Comparison of ENCODE assay signal across 12 cellular contexts in the genomic region with DNA sequence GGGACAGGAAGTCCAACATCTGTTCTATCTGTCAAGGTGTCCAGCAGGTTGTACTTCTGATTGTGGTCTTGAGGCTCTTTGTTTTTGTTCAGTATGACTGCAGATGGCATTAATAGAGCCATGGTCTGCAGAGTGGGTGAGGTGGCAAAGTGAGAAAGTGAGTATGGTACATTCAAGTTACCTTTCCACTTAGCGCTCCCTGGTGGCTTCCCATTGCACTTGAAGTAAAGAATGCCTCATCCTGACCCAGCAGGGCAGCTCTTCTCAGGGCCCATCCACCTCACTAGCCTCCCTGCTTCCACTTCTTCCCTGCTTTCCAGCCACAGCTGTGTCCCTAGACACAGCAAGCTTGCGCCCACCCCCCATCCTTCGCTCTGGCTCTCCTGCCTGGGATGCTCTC.
DNase-seq lines count a peak whose midpoint lies in the region; ATAC-seq and TF ChIP-seq lines count a peak whose summit lies in the region.
"Had no signal": no experiment of that assay in that cellular context is flagged by ENCODE, and none has a peak within 500 bp of the region (broad histone marks: within the 10 kb centered on the region; RNA-seq: fewer than 3 reads in every experiment).

No MANE protein-coding gene starts in this region.

- no TSS peak for BruUV-seq in MCF 10A (replicated peaks; lab: Mats Ljungman, UMichigan)

- TF ChIP-seq EP300 in tibial nerve (IDR thresholded peaks at IDR 0.05) = no peak

- CTCF ChIA-PET in MCF 10A (lab: Yijun Ruan, JAX) = interaction anchor here (0.6 kb wide), 1 partner anchor 377 kb away, joined by 3 read pairs; no protein-coding TSS in a partner anchor

- no peaks in the 10 kb centered on the region for H3K36me3 ChIP-seq in breast epithelium
- H3K36me3 ChIP-seq in tibial nerve = no peaks in the 10 kb centered on the region
- H3K36me3 ChIP-seq: SJSA1 had no signal

- TF ChIP-seq CTCF in MCF 10A (IDR thresholded peaks at IDR 0.05; ENCODE audit: unreplicated experiment) (no peak), breast epithelium (IDR thresholded peaks at IDR 0.05) (no peak), glutamatergic neuron (IDR thresholded peaks at IDR 0.05; ENCODE audit: partially characterized antibody, unreplicated experiment) (no peak), tibial nerve (IDR thresholded peaks at IDR 0.05) (no peak)

- DNase-seq in MCF 10A (ENCODE audit: unreplicated experiment) = peak; percentile 19
- DNase-seq in breast epithelium (ENCODE audit: low spot score in 2 of 2) = no peak
- peak; percentile 36 for DNase-seq in glutamatergic neuron
- no peak for DNase-seq in HCEC 1CT
- no peak for DNase-seq in posterior cingulate gyrus
- DNase-seq in tibial nerve (ENCODE audit: low spot score in 2 of 2) = no peak
- DNase-seq: Caco-2; effector CD4-positive, alpha-beta T cell had no signal

- H3K4me3 Mint-ChIP-seq in MCF 10A (ENCODE audit: unreplicated experiment) = no peak overlapping the region
- no peak overlapping the region for H3K4me3 Mint-ChIP-seq in glutamatergic neuron (ENCODE audit: unreplicated experiment)

- H3K36me3 Mint-ChIP-seq in MCF 10A (ENCODE audit: insufficient read depth, unreplicated experiment) (peaks cover 7% of the 10 kb centered on the region), glutamatergic neuron (ENCODE audit: unreplicated experiment) (peaks cover 4% of the 10 kb centered on the region)

- WGBS in tibial nerve, 2 donors = 93 to 95% methylated on average over 3 of the region's 3 CpGs

- TF ChIP-seq POLR2A in breast epithelium (IDR thresholded peaks at IDR 0.05) = no peak
- TF ChIP-seq POLR2A in tibial nerve (IDR thresholded peaks at IDR 0.05) = no peak

- H3K4me1 Mint-ChIP-seq in MCF 10A (ENCODE audit: insufficient read depth, unreplicated experiment) (no peaks in the 10 kb centered on the region), glutamatergic neuron (ENCODE audit: low read depth, unreplicated experiment) (peaks cover 8% of the 10 kb centered on the region)

- H3K9me3 Mint-ChIP-seq in MCF 10A (ENCODE audit: unreplicated experiment) (no peaks in the 10 kb centered on the region), glutamatergic neuron (ENCODE audit: unreplicated experiment) (no peaks in the 10 kb centered on the region)

- H3K4me3 ChIP-seq in breast epithelium = no peak overlapping the region
- no peak overlapping the region for H3K4me3 ChIP-seq in tibial nerve
- H3K4me3 ChIP-seq: SJSA1, skin epidermis had no signal

- intact Hi-C loops in MCF 10A (cut with micrococcal nuclease) (no loop called here), breast epithelium (cut with DNase I; ENCODE audit: low total_unique reads) (no loop called here), posterior cingulate gyrus (cut with DNase I) (no loop called here)

- H3K27ac ChIP-seq in breast epithelium (peak overlapping the region in 1 of 2 donors; percentile 51), tibial nerve (no peak overlapping the region)
- H3K27ac ChIP-seq: SJSA1, skin epidermis had no signal

- no peak overlapping the region for H3K27ac Mint-ChIP-seq in MCF 10A (ENCODE audit: low read depth, unreplicated experiment)
- no peak overlapping the region for H3K27ac Mint-ChIP-seq in glutamatergic neuron (ENCODE audit: unreplicated experiment)

- H3K9me3 ChIP-seq in breast epithelium (no peaks in the 10 kb centered on the region), tibial nerve (no peaks in the 10 kb centered on the region)
- H3K9me3 ChIP-seq: Caco-2, SJSA1 had no signal

- peaks cover 0 to 3% of the 10 kb centered on the region in 2 donors for H3K4me1 ChIP-seq in breast epithelium
- H3K4me1 ChIP-seq in tibial nerve = peaks cover 0 to 26% (median 5%) of the 10 kb centered on the region in 4 donors
- H3K4me1 ChIP-seq: Caco-2 had no signal

- H3K27me3 ChIP-seq in breast epithelium (no peaks in the 10 kb centered on the region), tibial nerve (no peaks in the 10 kb centered on the region)
- H3K27me3 ChIP-seq: SJSA1 had no signal

- POLR2A ChIA-PET in MCF 10A (lab: Yijun Ruan, JAX) = no interaction called here

- no peaks in the 10 kb centered on the region for H3K27me3 Mint-ChIP-seq in MCF 10A (ENCODE audit: insufficient read depth, unreplicated experiment)
- H3K27me3 Mint-ChIP-seq in glutamatergic neuron (ENCODE audit: unreplicated experiment) = no peaks in the 10 kb centered on the region

- peak; percentile 37; the same call in 1 of the 3 replicates for ATAC-seq in SK-N-SH treated with all-trans-retinoic acid at 6 μM for 48 hours
- ATAC-seq in GM19328 (IDR thresholded peaks at IDR 0.05; ENCODE audit: unreplicated experiment) = no peak

TF ChIP-seq in SK-N-SH treated with all-trans-retinoic acid at 6 μM for 48 hours, 23 proteins besides CTCF, POLR2A, EP300 and RAD21:
- TF ChIP-seq ZC3H10 (CRISPR knock-in tag; IDR thresholded peaks at IDR 0.05) = no peak
- TF ChIP-seq GLIS3 (CRISPR knock-in tag; IDR thresholded peaks at IDR 0.05) = no peak
- no peak for TF ChIP-seq RARB (CRISPR knock-in tag; IDR thresholded peaks at IDR 0.05)
- TF ChIP-seq SNAI2 (CRISPR knock-in tag; IDR thresholded peaks at IDR 0.05) = no peak
- no peak for TF ChIP-seq TOX (CRISPR knock-in tag; IDR thresholded peaks at IDR 0.05; ENCODE audit: borderline replicate concordance)
- TF ChIP-seq ZFP30 (CRISPR knock-in tag; IDR thresholded peaks at IDR 0.05) = no peak
- no peak for TF ChIP-seq ESRRG (CRISPR knock-in tag; IDR thresholded peaks at IDR 0.05)
- no peak for TF ChIP-seq PPARA (CRISPR knock-in tag; IDR thresholded peaks at IDR 0.05; ENCODE audit: borderline replicate concordance)
- TF ChIP-seq, protein P1, sequence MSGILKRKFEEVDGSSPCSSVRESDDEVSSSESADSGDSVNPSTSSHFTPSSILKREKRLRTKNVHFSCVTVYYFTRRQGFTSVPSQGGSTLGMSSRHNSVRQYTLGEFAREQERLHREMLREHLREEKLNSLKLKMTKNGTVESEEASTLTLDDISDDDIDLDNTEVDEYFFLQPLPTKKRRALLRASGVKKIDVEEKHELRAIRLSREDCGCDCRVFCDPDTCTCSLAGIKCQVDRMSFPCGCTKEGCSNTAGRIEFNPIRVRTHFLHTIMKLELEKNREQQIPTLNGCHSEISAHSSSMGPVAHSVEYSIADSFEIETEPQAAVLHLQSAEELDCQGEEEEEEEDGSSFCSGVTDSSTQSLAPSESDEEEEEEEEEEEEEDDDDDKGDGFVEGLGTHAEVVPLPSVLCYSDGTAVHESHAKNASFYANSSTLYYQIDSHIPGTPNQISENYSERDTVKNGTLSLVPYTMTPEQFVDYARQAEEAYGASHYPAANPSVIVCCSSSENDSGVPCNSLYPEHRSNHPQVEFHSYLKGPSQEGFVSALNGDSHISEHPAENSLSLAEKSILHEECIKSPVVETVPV (CRISPR knock-in tag; IDR thresholded peaks at IDR 0.05) = no peak
- TF ChIP-seq ZFP3 (CRISPR knock-in tag; IDR thresholded peaks at IDR 0.05) = no peak
- TF ChIP-seq CSDC2 (CRISPR knock-in tag; IDR thresholded peaks at IDR 0.05) = no peak
- TF ChIP-seq, protein P2, sequence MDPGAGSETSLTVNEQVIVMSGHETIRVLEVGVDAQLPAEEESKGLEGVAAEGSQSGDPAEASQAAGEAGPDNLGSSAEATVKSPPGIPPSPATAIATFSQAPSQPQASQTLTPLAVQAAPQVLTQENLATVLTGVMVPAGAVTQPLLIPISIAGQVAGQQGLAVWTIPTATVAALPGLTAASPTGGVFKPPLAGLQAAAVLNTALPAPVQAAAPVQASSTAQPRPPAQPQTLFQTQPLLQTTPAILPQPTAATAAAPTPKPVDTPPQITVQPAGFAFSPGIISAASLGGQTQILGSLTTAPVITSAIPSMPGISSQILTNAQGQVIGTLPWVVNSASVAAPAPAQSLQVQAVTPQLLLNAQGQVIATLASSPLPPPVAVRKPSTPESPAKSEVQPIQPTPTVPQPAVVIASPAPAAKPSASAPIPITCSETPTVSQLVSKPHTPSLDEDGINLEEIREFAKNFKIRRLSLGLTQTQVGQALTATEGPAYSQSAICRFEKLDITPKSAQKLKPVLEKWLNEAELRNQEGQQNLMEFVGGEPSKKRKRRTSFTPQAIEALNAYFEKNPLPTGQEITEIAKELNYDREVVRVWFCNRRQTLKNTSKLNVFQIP (CRISPR knock-in tag; IDR thresholded peaks at IDR 0.05; ENCODE audit: borderline replicate concordance, low read depth) = no peak
- no peak for TF ChIP-seq ZNF565 (CRISPR knock-in tag; conservative IDR thresholded peaks at IDR 0.05; ENCODE audit: low read depth)

Comparison
In these comparisons a context has a peak if more than half of its experiments do, and no peak if none do; other contexts are left out.
1. DNase-seq: peak in MCF 10A (single experiment) and glutamatergic neuron (single experiment); none in breast epithelium (0 of 2), HCEC 1CT (single experiment), posterior cingulate gyrus (0 of 10) and tibial nerve (0 of 2).